Comparison of ENCODE assay signal across 10 cellular contexts in the genomic region with DNA sequence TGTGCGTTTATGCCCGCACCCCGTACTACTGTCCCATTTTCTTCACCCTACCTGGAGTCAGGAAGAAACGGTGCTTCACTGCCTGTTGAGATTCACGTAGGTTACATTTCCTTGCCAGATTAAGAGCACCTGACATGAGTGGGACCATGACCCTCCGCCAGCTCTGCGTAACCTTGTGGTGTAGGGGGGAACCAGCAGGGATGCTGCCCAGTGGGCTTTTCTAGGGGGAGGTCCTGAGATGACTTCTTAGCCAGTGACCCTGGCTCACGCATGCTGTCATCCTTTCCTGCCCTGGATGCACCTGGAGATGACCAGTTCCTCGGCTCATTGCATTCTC. TPM values are rescaled to one million over a fixed set of nuclear protein-coding genes. Genes with fewer than 3 reads are reported as not detected.
DNase-seq lines count a peak whose midpoint lies in the region; ATAC-seq and TF ChIP-seq lines count a peak whose summit lies in the region.
"Had no signal": no experiment of that assay in that cellular context is flagged by ENCODE, and none has a peak within 500 bp of the region (broad histone marks: within the 10 kb centered on the region; RNA-seq: fewer than 3 reads in every experiment).

No MANE protein-coding gene starts in this region.

- POLR2A ChIA-PET in naive thymus-derived CD8-positive, alpha-beta T cell (lab: Charles Lee) = interaction anchor here (0.7 to 1.4 kb wide), 2 partner anchors 98 to 100 kb away, joined by 3 to 8 read pairs; a partner anchor contains a TSS

- no peak for ATAC-seq in naive thymus-derived CD8-positive, alpha-beta T cell
- ATAC-seq in HG02623 (IDR thresholded peaks at IDR 0.05; ENCODE audit: unreplicated experiment) = no peak
- ATAC-seq in GM21619 (IDR thresholded peaks at IDR 0.05; ENCODE audit: unreplicated experiment) = no peak

- H3K4me1 Mint-ChIP-seq in CD14-positive monocyte (peaks cover 23% of the 10 kb centered on the region), HFFc6 (ENCODE audit: low read depth) (peaks cover 17% of the 10 kb centered on the region), brain (peaks cover 45% of the 10 kb centered on the region)
- peaks cover 11 to 42% (median 37%) of the 10 kb centered on the region in 4 donors for H3K4me1 Mint-ChIP-seq in naive thymus-derived CD8-positive, alpha-beta T cell

- H3K4me3 Mint-ChIP-seq in CD14-positive monocyte = peak overlapping the region; percentile 85 to 94
- peak overlapping the region; percentile 40 for H3K4me3 Mint-ChIP-seq in HFFc6
- peak overlapping the region; percentile 89 to 95 (median 93) for H3K4me3 Mint-ChIP-seq in brain
- H3K4me3 Mint-ChIP-seq in naive thymus-derived CD8-positive, alpha-beta T cell = peak overlapping the region; percentile 84 to 93 (median 89)

- intact Hi-C loops in CD14-positive monocyte (cut with micrococcal nuclease) = loop anchor here in 1 of 2 donors (5.0 to 10.0 kb wide), 2 partner anchors 163 to 540 kb away; a partner anchor contains a TSS

- H3K9me3 Mint-ChIP-seq in CD14-positive monocyte = peaks cover 0 to 8% (median 0%) of the 10 kb centered on the region in 7 donors
- no peaks in the 10 kb centered on the region for H3K9me3 Mint-ChIP-seq in HFFc6
- peaks cover 0 to 6% (median 0%) of the 10 kb centered on the region in 5 experiments for H3K9me3 Mint-ChIP-seq in brain
- H3K9me3 Mint-ChIP-seq in naive thymus-derived CD8-positive, alpha-beta T cell = no peaks in the 10 kb centered on the region

- DNase-seq in CD14-positive monocyte (ENCODE audit: low spot score) (no peak), HFFc6 (no peak), GM03348 (ENCODE audit: low spot score) (no peak), OCI-M2 (lab: John Stamatoyannopoulos, UW; ENCODE audit: unreplicated experiment) (no peak)
- DNase-seq in naive thymus-derived CD8-positive, alpha-beta T cell = no peak
- DNase-seq: NCI-H1694; stimulated activated CD4-positive, alpha-beta T cell treated with anti-CD3 and anti-CD28 coated beads, Interleukin-4, amount 100 ng/mL, for 4 hours had no signal

- TF ChIP-seq CTCF in CD14-positive monocyte (IDR thresholded peaks at IDR 0.05) (no peak), HFFc6 (IDR thresholded peaks at IDR 0.05) (no peak), brain (conservative IDR thresholded peaks at IDR 0.05) (no peak)

- peaks cover 37 to 53% (median 45%) of the 10 kb centered on the region in 3 donors for H3K27me3 Mint-ChIP-seq in CD14-positive monocyte (ENCODE audit: low read depth in 3 of 3)
- peaks cover 15% of the 10 kb centered on the region for H3K27me3 Mint-ChIP-seq in HFFc6 (ENCODE audit: insufficient read depth)
- peaks cover 43% of the 10 kb centered on the region for H3K27me3 Mint-ChIP-seq in brain
- H3K27me3 Mint-ChIP-seq in naive thymus-derived CD8-positive, alpha-beta T cell = no peaks in the 10 kb centered on the region

- H3K27ac Mint-ChIP-seq in CD14-positive monocyte (no peak overlapping the region), HFFc6 (no peak overlapping the region), brain (peak overlapping the region in 3 of 5 experiments; percentile 21 to 88 (median 69))
- H3K27ac Mint-ChIP-seq in naive thymus-derived CD8-positive, alpha-beta T cell = peak overlapping the region in 4 of 10 donors; percentile 43 to 71 (median 55)

- no peaks in the 10 kb centered on the region for H3K36me3 Mint-ChIP-seq in CD14-positive monocyte
- no peaks in the 10 kb centered on the region for H3K36me3 Mint-ChIP-seq in HFFc6 (ENCODE audit: low read depth)
- no peaks in the 10 kb centered on the region for H3K36me3 Mint-ChIP-seq in brain
- no peaks in the 10 kb centered on the region for H3K36me3 Mint-ChIP-seq in naive thymus-derived CD8-positive, alpha-beta T cell

RNA-seq across cellular contexts. Expression of a gene that starts 1.0 kb away (rescaled TPM):
- under 1 TPM; 0.31 to 0.44 TPM for polyA plus RNA-seq in CD14-positive monocyte
- 1 to 10 TPM; 1.5 to 3.3 (median 2.0) TPM for total RNA-seq in HFFc6 (2021; fragmentation: NEBNext Ultra II Directional; extraction: Animal tissue kit (Norgen Biotek cat#: 25700))
- polyA plus RNA-seq in brain (ENCODE audit: insufficient read depth, low read depth, low replicate concordance) = 43.9 TPM
- 1 to 10 TPM; 4.6 to 5.1 TPM for total RNA-seq in naive thymus-derived CD8-positive, alpha-beta T cell
- 1 to 10 TPM in 2 of 3 donors, under 1 TPM in 1; 0.53 to 1.5 (median 1.1) TPM for polyA plus RNA-seq in naive thymus-derived CD8-positive, alpha-beta T cell

RNA-seq across cellular contexts. Expression of a gene that starts 3.3 kb away (rescaled TPM):
- polyA plus RNA-seq in CD14-positive monocyte (10 to 100 TPM; 56.4 to 58.2 TPM), brain (ENCODE audit: insufficient read depth, low read depth, low replicate concordance) (22.2 TPM)
- 10 to 100 TPM; 28.5 to 38.0 (median 34.9) TPM for total RNA-seq in HFFc6 (2021; fragmentation: NEBNext Ultra II Directional; extraction: Animal tissue kit (Norgen Biotek cat#: 25700))
- total RNA-seq in naive thymus-derived CD8-positive, alpha-beta T cell = 10 to 100 TPM; 37.5 to 38.0 TPM
- polyA plus RNA-seq in naive thymus-derived CD8-positive, alpha-beta T cell = 10 to 100 TPM; 22.6 to 36.2 (median 26.4) TPM

Comparison
In these comparisons a context has a peak if more than half of its experiments do, and no peak if none do; other contexts are left out.
1. H3K27ac Mint-ChIP-seq: peak in brain (3 of 5); none in CD14-positive monocyte (0 of 7) and HFFc6 (single experiment).
2. H3K4me3 Mint-ChIP-seq: peak in every context shown above with its lines; median percentile 93 in brain; 90 in CD14-positive monocyte; 89 in naive thymus-derived CD8-positive, alpha-beta T cell; 40 in HFFc6.
3. RNA of a gene that starts 1.0 kb away (polyA plus RNA-seq): 43.9 TPM in brain (single experiment); 0.53 to 1.5 TPM in naive thymus-derived CD8-positive, alpha-beta T cell and 0.31 to 0.44 TPM in CD14-positive monocyte; every median in the first group is over 10 times any median in the second.